In genomic region chr3:49339947-49340800, GRCh38 we compare ENCODE assay signal across 8 cellular contexts. TPM values are rescaled to one million over a fixed set of nuclear protein-coding genes. Genes with fewer than 3 reads are reported as not detected.
DNase-seq lines count a peak whose midpoint lies in the region; ATAC-seq and TF ChIP-seq lines count a peak whose summit lies in the region.

Gene USP4 (minus strand): TSS chr3:49340053. CDS start chr3:49340024, 29 bp downstream.

- no peaks in the 10 kb centered on the region for H3K9me2 ChIP-seq in Loucy (replicated peaks; ENCODE audit: low read depth, low read length)

- peak within 1 kb of the TSS; percentile 93 for H3K9ac ChIP-seq in Loucy (ENCODE audit: low read depth, low read length, poor library complexity, severe bottlenecking)

- H3F3A ChIP-seq in Loucy (ENCODE audit: low read depth) = peaks cover 3% of the 10 kb centered on the region; the same call in 1 of the 2 replicates

- no peaks in the 10 kb centered on the region for H3K27me3 Mint-ChIP-seq in activated T-helper 2 cell treated with anti-CD3 and anti-CD28 coated beads, Interferon-gamma antibody, Interleukin-2, Interleukin-4, amounts not matched to agents 10 μg/mL and 5 μg/mL and 100 μg/mL, durations not matched to agents 14 hours and 24 hours and 36 hours (ENCODE audit: low read depth)
- no peaks in the 10 kb centered on the region for H3K27me3 Mint-ChIP-seq in natural killer cell treated with Interleukin-12 subunit alpha and Interleukin-12 subunit beta and Interleukin-15 and Interleukin-18, amount 100 ng/mL, for 72 hours

- no peaks in the 10 kb centered on the region for H4K20me1 ChIP-seq in Loucy (ENCODE audit: insufficient read depth, low read length, poor library complexity, severe bottlenecking)

- peak within 1 kb of the TSS; percentile 65 for H3K4me3 ChIP-seq in H7 (ENCODE audit: insufficient read depth, low read depth, low read length)
- peak within 1 kb of the TSS; percentile 92 for H3K4me3 ChIP-seq in Loucy (ENCODE audit: low read length, poor library complexity, severe bottlenecking)
- H3K4me3 ChIP-seq in RWPE2 (ENCODE audit: severe bottlenecking) = peak within 1 kb of the TSS; percentile 60
- H3K4me3 ChIP-seq in fibroblast of pulmonary artery (replicated peaks; ENCODE audit: low read depth, low read length) = peak within 1 kb of the TSS; percentile 89

- H3K4me1 ChIP-seq in Loucy (ENCODE audit: insufficient read depth, low read length, poor library complexity, severe bottlenecking) (peaks cover 34% of the 10 kb centered on the region), RWPE2 (ENCODE audit: insufficient read depth, poor library complexity, severe bottlenecking) (peaks cover 7% of the 10 kb centered on the region)

- H3K36me3 Mint-ChIP-seq in activated T-helper 2 cell treated with anti-CD3 and anti-CD28 coated beads, Interferon-gamma antibody, Interleukin-2, Interleukin-4, amounts not matched to agents 10 μg/mL and 5 μg/mL and 100 μg/mL, durations not matched to agents 14 hours and 24 hours and 36 hours (ENCODE audit: low read depth) = peaks cover 21% of the 10 kb centered on the region
- H3K36me3 Mint-ChIP-seq in natural killer cell treated with Interleukin-12 subunit alpha and Interleukin-12 subunit beta and Interleukin-15 and Interleukin-18, amount 100 ng/mL, for 72 hours = peaks cover 4% of the 10 kb centered on the region

- DNase-seq in ELR (ENCODE audit: low read depth) (peak; percentile 91), H7 (peak; percentile 92), RWPE2 (ENCODE audit: low spot score) (peak; percentile 94), fibroblast of pulmonary artery (ENCODE audit: low read depth) (peak; percentile 88)
- peak; percentile 91 for DNase-seq in activated T-helper 2 cell treated with anti-CD3 and anti-CD28 coated beads, Interferon-gamma antibody, Interleukin-2, Interleukin-4, amounts not matched to agents 10 μg/mL and 5 μg/mL and 100 μg/mL, durations not matched to agents 14 hours and 24 hours and 36 hours (ENCODE audit: low spot score)
- DNase-seq in natural killer cell treated with Interleukin-12 subunit alpha and Interleukin-12 subunit beta and Interleukin-15 and Interleukin-18, amount 100 ng/mL, for 72 hours (ENCODE audit: low spot score) = peak; percentile 97
- DNase-seq in stimulated activated naive CD8-positive, alpha-beta T cell treated with anti-CD3 and anti-CD28 coated beads, Interleukin-15, Interleukin-2, amounts not matched to agents 100 U/mL and 50 U/mL, for 24 hours = peak; percentile 95

- H3K36me3 ChIP-seq in H7 (replicated peaks; ENCODE audit: control insufficient read depth, insufficient read depth, low read length) = no peaks in the 10 kb centered on the region; the same call in 1 of the 2 replicates
- peaks cover 5% of the 10 kb centered on the region; the same call in 1 of the 2 replicates for H3K36me3 ChIP-seq in Loucy (ENCODE audit: insufficient read depth, low read length)
- peaks cover 22% of the 10 kb centered on the region for H3K36me3 ChIP-seq in RWPE2 (ENCODE audit: low read depth)

- TF ChIP-seq CTCF in Loucy (conservative IDR thresholded peaks at IDR 0.05; ENCODE audit: low read length) = peak; percentile 64
- peak; percentile 76 for TF ChIP-seq CTCF in RWPE2 (IDR thresholded peaks at IDR 0.05; ENCODE audit: poor library complexity, severe bottlenecking)
- TF ChIP-seq CTCF in fibroblast of pulmonary artery (IDR thresholded peaks at IDR 0.05; ENCODE audit: low read length, missing control alignments) = peak; percentile 61

- intact Hi-C loops in activated T-helper 2 cell treated with anti-CD3 and anti-CD28 coated beads, Interferon-gamma antibody, Interleukin-2, Interleukin-4, amounts not matched to agents 10 μg/mL and 5 μg/mL and 100 μg/mL, durations not matched to agents 14 hours and 24 hours and 36 hours (cut with micrococcal nuclease) = loop anchor here (1.0 to 5.0 kb wide), 6 partner anchors 18 to 245 kb away; partner anchors contain the start of genes CCDC71, GPX1, NICN1 and QRICH1

- H3K4me3 Mint-ChIP-seq in activated T-helper 2 cell treated with anti-CD3 and anti-CD28 coated beads, Interferon-gamma antibody, Interleukin-2, Interleukin-4, amounts not matched to agents 10 μg/mL and 5 μg/mL and 100 μg/mL, durations not matched to agents 14 hours and 24 hours and 36 hours (ENCODE audit: low read depth) = peak within 1 kb of the TSS; percentile 95
- H3K4me3 Mint-ChIP-seq in natural killer cell treated with Interleukin-12 subunit alpha and Interleukin-12 subunit beta and Interleukin-15 and Interleukin-18, amount 100 ng/mL, for 72 hours = peak within 1 kb of the TSS; percentile 93

- H3K4me2 ChIP-seq in Loucy (ENCODE audit: low read depth, low read length, poor library complexity, severe bottlenecking) = peak within 1 kb of the TSS; percentile 86

- H3K4me1 Mint-ChIP-seq in activated T-helper 2 cell treated with anti-CD3 and anti-CD28 coated beads, Interferon-gamma antibody, Interleukin-2, Interleukin-4, amounts not matched to agents 10 μg/mL and 5 μg/mL and 100 μg/mL, durations not matched to agents 14 hours and 24 hours and 36 hours (ENCODE audit: low read depth) = peaks cover 36% of the 10 kb centered on the region
- peaks cover 31 to 42% of the 10 kb centered on the region in 2 donors for H3K4me1 Mint-ChIP-seq in natural killer cell treated with Interleukin-12 subunit alpha and Interleukin-12 subunit beta and Interleukin-15 and Interleukin-18, amount 100 ng/mL, for 72 hours (ENCODE audit: low read depth in 2 of 2)

- peaks cover 42% of the 10 kb centered on the region for H3K79me2 ChIP-seq in Loucy (ENCODE audit: insufficient read depth, low read length)

- no peaks in the 10 kb centered on the region for H3K27me3 ChIP-seq in H7 (ENCODE audit: control insufficient read depth, insufficient read depth, low read length)
- H3K27me3 ChIP-seq in Loucy (ENCODE audit: insufficient read depth, low read length, poor library complexity, severe bottlenecking) = no peaks in the 10 kb centered on the region
- no peaks in the 10 kb centered on the region for H3K27me3 ChIP-seq in RWPE2 (ENCODE audit: insufficient read depth, poor library complexity, severe bottlenecking)

- peak within 1 kb of the TSS; percentile 82 for H3K27ac ChIP-seq in RWPE2 (ENCODE audit: poor library complexity, severe bottlenecking)

- no peaks in the 10 kb centered on the region for H3K9me3 ChIP-seq in Loucy (ENCODE audit: insufficient read depth, low read depth, low read length)
- no peaks in the 10 kb centered on the region for H3K9me3 ChIP-seq in RWPE2 (ENCODE audit: severe bottlenecking)

- H3K9me3 Mint-ChIP-seq in activated T-helper 2 cell treated with anti-CD3 and anti-CD28 coated beads, Interferon-gamma antibody, Interleukin-2, Interleukin-4, amounts not matched to agents 10 μg/mL and 5 μg/mL and 100 μg/mL, durations not matched to agents 14 hours and 24 hours and 36 hours = no peaks in the 10 kb centered on the region
- H3K9me3 Mint-ChIP-seq in natural killer cell treated with Interleukin-12 subunit alpha and Interleukin-12 subunit beta and Interleukin-15 and Interleukin-18, amount 100 ng/mL, for 72 hours = no peaks in the 10 kb centered on the region

- ATAC-seq in RWPE2 (ENCODE audit: low read depth) = peak; percentile 93
- ATAC-seq in natural killer cell treated with Interleukin-12 subunit alpha and Interleukin-12 subunit beta and Interleukin-15 and Interleukin-18, amount 100 ng/mL, for 72 hours = peak; percentile 97
- peak; percentile 94 for ATAC-seq in stimulated activated naive CD8-positive, alpha-beta T cell treated with anti-CD3 and anti-CD28 coated beads, Interleukin-15, Interleukin-2, amounts not matched to agents 100 U/mL and 50 U/mL, for 24 hours

- peak within 1 kb of the TSS; percentile 96 for H2AFZ ChIP-seq in Loucy (ENCODE audit: low read length)

- peak within 1 kb of the TSS; percentile 96 for H3K27ac Mint-ChIP-seq in activated T-helper 2 cell treated with anti-CD3 and anti-CD28 coated beads, Interferon-gamma antibody, Interleukin-2, Interleukin-4, amounts not matched to agents 10 μg/mL and 5 μg/mL and 100 μg/mL, durations not matched to agents 14 hours and 24 hours and 36 hours
- H3K27ac Mint-ChIP-seq in natural killer cell treated with Interleukin-12 subunit alpha and Interleukin-12 subunit beta and Interleukin-15 and Interleukin-18, amount 100 ng/mL, for 72 hours = peak within 1 kb of the TSS; percentile 98 to 100

RNA-seq across cellular contexts. Expression of gene USP4, which starts in this region (rescaled TPM):
- total RNA-seq in H7 (2014; rRNA removed; shearing (Covaris generic)) = 9.6 and 10.7 TPM in 2 replicates
- total RNA-seq in activated T-helper 2 cell treated with anti-CD3 and anti-CD28 coated beads, Interferon-gamma antibody, Interleukin-2, Interleukin-4, amounts not matched to agents 10 μg/mL and 5 μg/mL and 100 μg/mL, durations not matched to agents 14 hours and 24 hours and 36 hours = 78.6 and 82.7 TPM in 2 replicates
- 100 to 1,000 TPM in 1 of 2 donors, 10 to 100 TPM in 1; 90.9 to 105 TPM for total RNA-seq in natural killer cell treated with Interleukin-12 subunit alpha and Interleukin-12 subunit beta and Interleukin-15 and Interleukin-18, amount 100 ng/mL, for 72 hours

Comparison
In these comparisons a context has a peak if more than half of its experiments do, and no peak if none do; other contexts are left out.
1. Peak in every context shown above with its lines: DNase-seq, ATAC-seq, H3K4me3 ChIP-seq and H3K27ac ChIP-seq.